27 cellular contexts compared by ENCODE assay signal in genomic region chr5:148090200-148090599, GRCh38. TPM values are rescaled to one million over a fixed set of nuclear protein-coding genes. Genes with fewer than 3 reads are reported as not detected.
DNase-seq lines count a peak whose midpoint lies in the region; ATAC-seq and TF ChIP-seq lines count a peak whose summit lies in the region.
"Had no signal": no experiment of that assay in that cellular context is flagged by ENCODE, and none has a peak within 500 bp of the region (broad histone marks: within the 10 kb centered on the region; RNA-seq: fewer than 3 reads in every experiment).

No MANE protein-coding gene starts in this region.

- peak overlapping the region; percentile 86 for H3K27ac ChIP-seq in MM.1S (ENCODE audit: low read length)
- H3K27ac ChIP-seq in endodermal cell (ENCODE audit: low read depth, low read length), result no peak overlapping the region
- H3K27ac ChIP-seq in mucosa of rectum (ENCODE audit: low read depth in 2 of 2, low read length in 2 of 2), result peak overlapping the region; percentile 70 to 75
- H3K27ac ChIP-seq in GM23338 (ENCODE audit: low read depth), result no peak overlapping the region
- H3K27ac ChIP-seq: esophagus muscularis mucosa, gastroesophageal sphincter, left ventricle myocardium inferior, thyroid gland had no signal

- H3K27ac Mint-ChIP-seq in endodermal cell (peak overlapping the region; percentile 48), GM23338 (no peak overlapping the region)
- H3K27ac Mint-ChIP-seq: activated B cell treated with CpG ODN at 0.5 μM for 24 hours; activated CD4-positive, alpha-beta memory T cell treated with anti-CD3 and anti-CD28 coated beads for 36 hours; natural killer cell treated with Interleukin-12 subunit alpha and Interleukin-12 subunit beta and Interleukin-15 and Interleukin-18, amount 100 ng/mL, for 72 hours had no signal

- TF ChIP-seq CTCF in MM.1S (IDR thresholded peaks at IDR 0.05; ENCODE audit: low read length) (no peak), endodermal cell (conservative IDR thresholded peaks at IDR 0.05) (no peak), GM20000 (IDR thresholded peaks at IDR 0.05; ENCODE audit: extremely low read depth, missing control alignments) (no peak), GM23338 (conservative IDR thresholded peaks at IDR 0.05; ENCODE audit: low read depth in 2 of 2) (no peak)

- no peak overlapping the region for H3K4me3 Mint-ChIP-seq in endodermal cell
- H3K4me3 Mint-ChIP-seq in GM23338, result no peak overlapping the region
- H3K4me3 Mint-ChIP-seq: activated B cell treated with CpG ODN at 0.5 μM for 24 hours; activated CD4-positive, alpha-beta memory T cell treated with anti-CD3 and anti-CD28 coated beads for 36 hours; natural killer cell treated with Interleukin-12 subunit alpha and Interleukin-12 subunit beta and Interleukin-15 and Interleukin-18, amount 100 ng/mL, for 72 hours had no signal

- H3K9me3 Mint-ChIP-seq in endodermal cell, result no peaks in the 10 kb centered on the region
- H3K9me3 Mint-ChIP-seq in GM23338, result no peaks in the 10 kb centered on the region
- H3K9me3 Mint-ChIP-seq: activated B cell treated with CpG ODN at 0.5 μM for 24 hours; activated CD4-positive, alpha-beta memory T cell treated with anti-CD3 and anti-CD28 coated beads for 36 hours; natural killer cell treated with Interleukin-12 subunit alpha and Interleukin-12 subunit beta and Interleukin-15 and Interleukin-18, amount 100 ng/mL, for 72 hours had no signal

- H3K4me1 ChIP-seq in MM.1S (ENCODE audit: low read length) (peaks cover 39% of the 10 kb centered on the region), endodermal cell (ENCODE audit: control insufficient read depth, insufficient read depth, low read length) (peaks cover 19% of the 10 kb centered on the region), mucosa of rectum (ENCODE audit: control insufficient read depth in 2 of 2, insufficient read depth in 2 of 2, low read length in 2 of 2) (peaks cover 3 to 19% of the 10 kb centered on the region in 2 donors), GM23338 (ENCODE audit: insufficient read depth) (peaks cover 4% of the 10 kb centered on the region; the same call in 1 of the 2 replicates)
- H3K4me1 ChIP-seq: left ventricle myocardium inferior, thyroid gland had no signal

- H3K27me3 Mint-ChIP-seq in endodermal cell (ENCODE audit: insufficient read depth) (peaks cover 12% of the 10 kb centered on the region), GM23338 (ENCODE audit: insufficient read depth, low read depth, poor library complexity) (no peaks in the 10 kb centered on the region)
- H3K27me3 Mint-ChIP-seq: activated B cell treated with CpG ODN at 0.5 μM for 24 hours; activated CD4-positive, alpha-beta memory T cell treated with anti-CD3 and anti-CD28 coated beads for 36 hours had no signal

- H3K4me3 ChIP-seq in MM.1S (ENCODE audit: low read length) (peak overlapping the region; percentile 44), endodermal cell (ENCODE audit: low read length) (peak overlapping the region; percentile 46), mucosa of rectum (ENCODE audit: low read length in 2 of 2) (peak overlapping the region in 1 of 2 donors; percentile 27), GM23338 (no peak overlapping the region)
- H3K4me3 ChIP-seq: esophagus muscularis mucosa, gastroesophageal sphincter, left ventricle myocardium inferior, thyroid gland had no signal

- peak overlapping the region; percentile 3 for H2AFZ ChIP-seq in MM.1S (ENCODE audit: low read length)
- H2AFZ ChIP-seq in GM23338, result no peak overlapping the region

- H3K9me3 ChIP-seq in MM.1S (replicated peaks; ENCODE audit: insufficient read depth, low read length), result no peaks in the 10 kb centered on the region
- H3K9me3 ChIP-seq in endodermal cell (ENCODE audit: control insufficient read depth, low read length), result no peaks in the 10 kb centered on the region
- H3K9me3 ChIP-seq in mucosa of rectum (ENCODE audit: control insufficient read depth in 2 of 2, low read length in 2 of 2), result no peaks in the 10 kb centered on the region
- H3K9me3 ChIP-seq: esophagus muscularis mucosa, gastroesophageal sphincter, left ventricle myocardium inferior, thyroid gland had no signal

- H3K79me2 ChIP-seq in MM.1S (ENCODE audit: low read length) (no peaks in the 10 kb centered on the region), GM23338 (replicated peaks; ENCODE audit: insufficient read depth) (no peaks in the 10 kb centered on the region)

- no peaks in the 10 kb centered on the region for H3K36me3 ChIP-seq in MM.1S (replicated peaks; ENCODE audit: insufficient read depth, low read length)
- H3K36me3 ChIP-seq in endodermal cell (ENCODE audit: control insufficient read depth, insufficient read depth, low read length), result peaks cover 10% of the 10 kb centered on the region
- no peaks in the 10 kb centered on the region for H3K36me3 ChIP-seq in mucosa of rectum (ENCODE audit: control insufficient read depth in 2 of 2, insufficient read depth in 2 of 2, low read length in 2 of 2)
- no peaks in the 10 kb centered on the region for H3K36me3 ChIP-seq in GM23338 (ENCODE audit: insufficient read depth)
- H3K36me3 ChIP-seq: esophagus muscularis mucosa, gastroesophageal sphincter, left ventricle myocardium inferior, thyroid gland had no signal

- H3K9ac ChIP-seq in MM.1S (ENCODE audit: low read length) (peak overlapping the region; percentile 37), endodermal cell (ENCODE audit: extremely low read depth, low read length, poor library complexity, severe bottlenecking) (no peak overlapping the region), mucosa of rectum (ENCODE audit: low read depth in 1 of 2, low read length in 2 of 2) (no peak overlapping the region)

- H3K4me1 Mint-ChIP-seq in endodermal cell, result peaks cover 42% of the 10 kb centered on the region
- H3K4me1 Mint-ChIP-seq in GM23338, result peaks cover 7% of the 10 kb centered on the region
- H3K4me1 Mint-ChIP-seq: activated B cell treated with CpG ODN at 0.5 μM for 24 hours had no signal

- peaks cover 27% of the 10 kb centered on the region for H3F3A ChIP-seq in MM.1S (ENCODE audit: insufficient read depth, low read length)
- H3F3A ChIP-seq in GM23338 (replicated peaks; ENCODE audit: low read depth), result no peaks in the 10 kb centered on the region

- H4K20me1 ChIP-seq in MM.1S (ENCODE audit: insufficient read depth, low read length) (no peaks in the 10 kb centered on the region), GM23338 (replicated peaks; ENCODE audit: insufficient read depth) (no peaks in the 10 kb centered on the region)

- ATAC-seq in GM18868 (IDR thresholded peaks at IDR 0.05; ENCODE audit: unreplicated experiment), result peak; percentile 7
- no peak for ATAC-seq in GM23338
- ATAC-seq: gastroesophageal sphincter; HCT116; natural killer cell treated with Interleukin-12 subunit alpha and Interleukin-12 subunit beta and Interleukin-15 and Interleukin-18, amount 100 ng/mL, for 72 hours; sciatic nerve had no signal

- H3K9me2 ChIP-seq in MM.1S (replicated peaks; ENCODE audit: insufficient read depth, low read length) (no peaks in the 10 kb centered on the region), GM23338 (ENCODE audit: insufficient read depth) (no peaks in the 10 kb centered on the region)

- H3K4me2 ChIP-seq in MM.1S (ENCODE audit: low read depth, low read length) (peak overlapping the region; percentile 60), GM23338 (no peak overlapping the region)

- no peaks in the 10 kb centered on the region for H3K27me3 ChIP-seq in MM.1S (replicated peaks; ENCODE audit: insufficient read depth, low read length)
- H3K27me3 ChIP-seq in endodermal cell (ENCODE audit: control insufficient read depth, insufficient read depth, low read length, poor library complexity, severe bottlenecking), result no peaks in the 10 kb centered on the region
- H3K27me3 ChIP-seq in mucosa of rectum (ENCODE audit: control insufficient read depth in 2 of 2, insufficient read depth in 2 of 2, low read length in 2 of 2), result no peaks in the 10 kb centered on the region
- no peaks in the 10 kb centered on the region for H3K27me3 ChIP-seq in GM23338 (ENCODE audit: insufficient read depth)
- H3K27me3 ChIP-seq: esophagus muscularis mucosa, gastroesophageal sphincter, thyroid gland had no signal

- no peak for DNase-seq in MM.1S
- DNase-seq in endodermal cell, result no peak
- no peak for DNase-seq in GM20000 (ENCODE audit: low spot score)
- no peak for DNase-seq in GM23338 (ENCODE audit: low spot score)
- DNase-seq in activated CD4-positive, alpha-beta T cell treated with anti-CD3 and anti-CD28 coated beads, Interleukin-2, amount 50 U/mL, for 48 hours, result no peak
- DNase-seq in NCI-H510A treated with DMSO at 0.1 percent for 48 hours (lab: John Stamatoyannopoulos, UW), result no peak
- DNase-seq: activated B cell treated with CpG ODN at 0.5 μM for 24 hours; activated CD4-positive, alpha-beta memory T cell treated with anti-CD3 and anti-CD28 coated beads for 36 hours; activated effector memory CD4-positive, alpha-beta T cell treated with anti-CD3 and anti-CD28 coated beads, Interleukin-2, amount 50 U/mL, for 16 hours; effector CD4-positive, alpha-beta T cell; hypothalamus; left ventricle myocardium inferior; midbrain; NCI-H1436 treated with DMSO at 0.1 percent for 48 hours; NCI-H510A; Right ventricle myocardium superior; stimulated activated naive CD4-positive, alpha-beta T cell treated with Interleukin-2 at 50 U/mL for 16 hours; SW 1271; T1000; thyroid gland had no signal

- H3K36me3 Mint-ChIP-seq in endodermal cell (ENCODE audit: low read depth), result peaks cover 16% of the 10 kb centered on the region
- H3K36me3 Mint-ChIP-seq in GM23338 (ENCODE audit: low read depth), result no peaks in the 10 kb centered on the region
- H3K36me3 Mint-ChIP-seq: activated CD4-positive, alpha-beta memory T cell treated with anti-CD3 and anti-CD28 coated beads for 36 hours; natural killer cell treated with Interleukin-12 subunit alpha and Interleukin-12 subunit beta and Interleukin-15 and Interleukin-18, amount 100 ng/mL, for 72 hours had no signal

- WGBS in endodermal cell (ENCODE audit: insufficient coverage in 1 of 2, insufficient read length in 1 of 2), 2 experiments, result 52 to 70% methylated on average over 2 to 4 of the region's 4 CpGs

TF ChIP-seq in GM23338, 12 proteins besides CTCF, POLR2A, EP300 and RAD21 (continues in another document):
- no peak for TF ChIP-seq ETS1 (IDR thresholded peaks at IDR 0.05)
- TF ChIP-seq ZNF114 (CRISPR knock-in tag; IDR thresholded peaks at IDR 0.05), result no peak
- no peak for TF ChIP-seq NANOG (IDR thresholded peaks at IDR 0.05; ENCODE audit: borderline replicate concordance)

RNA-seq across cellular contexts. Expression of gene SPINK5, which starts 26.4 kb away (rescaled TPM):
- 10 to 100 TPM in 1 of 2 donors, 1 to 10 TPM in 1; 2.6 to 12.4 TPM for total RNA-seq in endodermal cell
- 3.3 TPM for polyA plus RNA-seq in endodermal cell (2013, experiment 1 of 2)
- 4.8 TPM for polyA plus RNA-seq in endodermal cell (2013, experiment 2 of 2)
- 1.5 and 4.5 TPM in 2 replicates for total RNA-seq in GM23338 (2014; rRNA removed; shearing (Covaris generic))
- 6.9 and 8.8 TPM in 2 replicates for polyA plus RNA-seq in GM23338 (2016; fragmentation: Nextera tagmentation; extraction: Ambion mirVana)
- total RNA-seq: activated B cell treated with CpG ODN at 0.5 μM for 24 hours; activated CD4-positive, alpha-beta memory T cell treated with anti-CD3 and anti-CD28 coated beads for 36 hours; natural killer cell treated with Interleukin-12 subunit alpha and Interleukin-12 subunit beta and Interleukin-15 and Interleukin-18, amount 100 ng/mL, for 72 hours had no signal

Comparison
In these comparisons a context has a peak if more than half of its experiments do, and no peak if none do; other contexts are left out.
1. H3K27ac ChIP-seq: peak in MM.1S (single experiment) and mucosa of rectum (2 of 2); none in endodermal cell (single experiment) and GM23338 (single experiment).